ENCODE assay signal across 15 cellular contexts in genomic region chr6:109466212-109466923, GRCh38. TPM values are rescaled to one million over a fixed set of nuclear protein-coding genes. Genes with fewer than 3 reads are reported as not detected.
DNase-seq lines count a peak whose midpoint lies in the region; ATAC-seq and TF ChIP-seq lines count a peak whose summit lies in the region.
"Had no signal": no experiment of that assay in that cellular context is flagged by ENCODE, and none has a peak within 500 bp of the region (broad histone marks: within the 10 kb centered on the region; RNA-seq: fewer than 3 reads in every experiment).

No MANE protein-coding gene starts in this region.

- intact Hi-C loops in activated naive CD4-positive, alpha-beta T cell treated with anti-CD3 and anti-CD28 coated beads for 36 hours (cut with micrococcal nuclease) = no loop called here
- intact Hi-C loops in colonic mucosa (cut with DNase I) = no loop called here
- intact Hi-C loops in naive thymus-derived CD4-positive, alpha-beta T cell (cut with micrococcal nuclease) = no loop called here

- POLR2A ChIA-PET in naive thymus-derived CD4-positive, alpha-beta T cell (lab: Charles Lee) = interaction anchor here (1.0 to 2.1 kb wide), 2 partner anchors 12 to 13 kb away, joined by 3 to 6 read pairs; no protein-coding TSS in a partner anchor

- H3K9me3 ChIP-seq in colonic mucosa = no peaks in the 10 kb centered on the region
- H3K9me3 ChIP-seq in naive thymus-derived CD4-positive, alpha-beta T cell (ENCODE audit: control insufficient read depth in 2 of 3, low read length in 3 of 3) = no peaks in the 10 kb centered on the region
- no peaks in the 10 kb centered on the region for H3K9me3 ChIP-seq in upper lobe of left lung

- 72 to 83% methylated on average over 7 of the region's 7 CpGs for WGBS in upper lobe of left lung, 2 donors

- H3K4me3 Mint-ChIP-seq in activated naive CD4-positive, alpha-beta T cell treated with anti-CD3 and anti-CD28 coated beads for 36 hours = no peak overlapping the region
- no peak overlapping the region for H3K4me3 Mint-ChIP-seq in naive thymus-derived CD4-positive, alpha-beta T cell
- H3K4me3 Mint-ChIP-seq: central memory CD8-positive, alpha-beta T cell; effector memory CD8-positive, alpha-beta T cell; neural progenitor cell had no signal

- H3K9me3 Mint-ChIP-seq in activated naive CD4-positive, alpha-beta T cell treated with anti-CD3 and anti-CD28 coated beads, Interleukin-2, amount 50 U/mL, for 72 hours = peaks cover 5 to 6% of the 10 kb centered on the region in 2 donors
- H3K9me3 Mint-ChIP-seq in activated naive CD4-positive, alpha-beta T cell treated with anti-CD3 and anti-CD28 coated beads for 36 hours = no peaks in the 10 kb centered on the region
- H3K9me3 Mint-ChIP-seq in naive thymus-derived CD4-positive, alpha-beta T cell = peaks cover 0 to 3% (median 0%) of the 10 kb centered on the region in 11 donors
- H3K9me3 Mint-ChIP-seq: central memory CD8-positive, alpha-beta T cell; effector memory CD8-positive, alpha-beta T cell; neural progenitor cell had no signal

- H3K27me3 ChIP-seq in colonic mucosa = no peaks in the 10 kb centered on the region
- H3K27me3 ChIP-seq in naive thymus-derived CD4-positive, alpha-beta T cell (ENCODE audit: control insufficient read depth in 2 of 2, insufficient read depth in 2 of 2, low read length in 2 of 2) = no peaks in the 10 kb centered on the region
- no peaks in the 10 kb centered on the region for H3K27me3 ChIP-seq in upper lobe of left lung
- H3K27me3 ChIP-seq: neural progenitor cell had no signal

- no peak overlapping the region for H3K4me3 ChIP-seq in colonic mucosa
- no peak overlapping the region for H3K4me3 ChIP-seq in naive thymus-derived CD4-positive, alpha-beta T cell (ENCODE audit: low read length)
- no peak overlapping the region for H3K4me3 ChIP-seq in upper lobe of left lung
- H3K4me3 ChIP-seq: neural progenitor cell had no signal

- CTCF ChIA-PET in activated naive CD4-positive, alpha-beta T cell treated with anti-CD3 and anti-CD28 coated beads for 36 hours (lab: Charles Lee) = interaction anchor here (1.2 kb wide), 1 partner anchor 11 kb away, joined by 3 read pairs; the partner anchor contains the start of gene MICAL1
- CTCF ChIA-PET in naive thymus-derived CD4-positive, alpha-beta T cell (lab: Charles Lee) = interaction anchor here (0.7 kb wide), 1 partner anchor 830 kb away, joined by 3 read pairs; no protein-coding TSS in a partner anchor

- no peak for TF ChIP-seq EP300 in upper lobe of left lung (IDR thresholded peaks at IDR 0.05)

- no peak overlapping the region for H3K9ac ChIP-seq in colonic mucosa (ENCODE audit: low read depth in 2 of 2, low read length in 2 of 2)
- H3K9ac ChIP-seq: neural progenitor cell had no signal

- H3K27me3 Mint-ChIP-seq in activated naive CD4-positive, alpha-beta T cell treated with anti-CD3 and anti-CD28 coated beads for 36 hours (ENCODE audit: low read depth) = no peaks in the 10 kb centered on the region
- H3K27me3 Mint-ChIP-seq in naive thymus-derived CD4-positive, alpha-beta T cell = no peaks in the 10 kb centered on the region
- H3K27me3 Mint-ChIP-seq: central memory CD8-positive, alpha-beta T cell; effector memory CD8-positive, alpha-beta T cell had no signal

- TF ChIP-seq CTCF in colonic mucosa (IDR thresholded peaks at IDR 0.05) (no peak), upper lobe of left lung (IDR thresholded peaks at IDR 0.05) (no peak)

- peak overlapping the region; percentile 27 to 69 for H3K27ac Mint-ChIP-seq in activated naive CD4-positive, alpha-beta T cell treated with anti-CD3 and anti-CD28 coated beads, Interleukin-2, amount 50 U/mL, for 72 hours
- H3K27ac Mint-ChIP-seq in activated naive CD4-positive, alpha-beta T cell treated with anti-CD3 and anti-CD28 coated beads for 36 hours = no peak overlapping the region
- peak overlapping the region in 5 of 9 donors; percentile 26 to 70 (median 65) for H3K27ac Mint-ChIP-seq in naive thymus-derived CD4-positive, alpha-beta T cell
- H3K27ac Mint-ChIP-seq: neural progenitor cell had no signal

- no peak for TF ChIP-seq POLR2A in upper lobe of left lung (IDR thresholded peaks at IDR 0.05)

- no peak for DNase-seq in activated naive CD4-positive, alpha-beta T cell treated with anti-CD3 and anti-CD28 coated beads, Interleukin-2, amount 50 U/mL, for 72 hours (ENCODE audit: low spot score in 2 of 2)
- DNase-seq in activated naive CD4-positive, alpha-beta T cell treated with anti-CD3 and anti-CD28 coated beads for 36 hours = no peak
- no peak for DNase-seq in colonic mucosa
- DNase-seq in naive thymus-derived CD4-positive, alpha-beta T cell = no peak
- no peak for DNase-seq in upper lobe of left lung
- DNase-seq in COR-L47 (lab: John Stamatoyannopoulos, UW) = no peak
- DNase-seq in NCI-H526 treated with DMSO at 0.1 percent for 48 hours (lab: John Stamatoyannopoulos, UW) = no peak
- DNase-seq: effector memory CD8-positive, alpha-beta T cell; NCI-H1436; NCI-H446; NK-92 treated with Interleukin-12 subunit alpha and Interleukin-12 subunit beta, amount 100 ng/mL, for 24 hours; RPMI8226 had no signal

- H3K4me1 Mint-ChIP-seq in activated naive CD4-positive, alpha-beta T cell treated with anti-CD3 and anti-CD28 coated beads for 36 hours (ENCODE audit: low read depth) = peaks cover 41% of the 10 kb centered on the region
- H3K4me1 Mint-ChIP-seq in naive thymus-derived CD4-positive, alpha-beta T cell = peaks cover 17 to 76% (median 58%) of the 10 kb centered on the region in 7 donors

- H3K36me3 ChIP-seq in colonic mucosa (no peaks in the 10 kb centered on the region), upper lobe of left lung (peaks cover 0 to 88% (median 41%) of the 10 kb centered on the region in 4 donors)
- peaks cover 6 to 76% (median 29%) of the 10 kb centered on the region in 3 experiments for H3K36me3 ChIP-seq in naive thymus-derived CD4-positive, alpha-beta T cell (ENCODE audit: control insufficient read depth in 2 of 3, insufficient read depth in 3 of 3, low read length in 3 of 3)

- H3K4me1 ChIP-seq in colonic mucosa = no peaks in the 10 kb centered on the region
- H3K4me1 ChIP-seq in naive thymus-derived CD4-positive, alpha-beta T cell (ENCODE audit: control insufficient read depth in 2 of 2, insufficient read depth in 2 of 2, low read length in 2 of 2) = peaks cover 0 to 6% of the 10 kb centered on the region in 2 donors
- H3K4me1 ChIP-seq in upper lobe of left lung = peaks cover 0 to 7% (median 4%) of the 10 kb centered on the region in 4 donors
- H3K4me1 ChIP-seq: neural progenitor cell had no signal

- ATAC-seq in activated naive CD4-positive, alpha-beta T cell treated with anti-CD3 and anti-CD28 coated beads, Interleukin-2, amount 50 U/mL, for 72 hours = no peak
- no peak for ATAC-seq in naive thymus-derived CD4-positive, alpha-beta T cell
- ATAC-seq in upper lobe of left lung (ENCODE audit: low FRiP score in 2 of 2) = peak; percentile 23 to 39
- ATAC-seq in HG02642 (IDR thresholded peaks at IDR 0.05; ENCODE audit: poor library complexity, unreplicated experiment) = no peak
- ATAC-seq: effector memory CD8-positive, alpha-beta T cell had no signal

- H3K36me3 Mint-ChIP-seq in activated naive CD4-positive, alpha-beta T cell treated with anti-CD3 and anti-CD28 coated beads, Interleukin-2, amount 50 U/mL, for 72 hours = peaks cover 29 to 68% of the 10 kb centered on the region in 2 donors
- peaks cover 58% of the 10 kb centered on the region for H3K36me3 Mint-ChIP-seq in activated naive CD4-positive, alpha-beta T cell treated with anti-CD3 and anti-CD28 coated beads for 36 hours (ENCODE audit: low read depth)
- peaks cover 12 to 70% (median 41%) of the 10 kb centered on the region in 5 donors for H3K36me3 Mint-ChIP-seq in naive thymus-derived CD4-positive, alpha-beta T cell

- peak overlapping the region; percentile 69 for H3K27ac ChIP-seq in colonic mucosa
- no peak overlapping the region for H3K27ac ChIP-seq in naive thymus-derived CD4-positive, alpha-beta T cell (ENCODE audit: low read depth, low read length)
- H3K27ac ChIP-seq in upper lobe of left lung = peak overlapping the region in 3 of 4 donors; percentile 37 to 74 (median 72)
- H3K27ac ChIP-seq: neural progenitor cell had no signal

RNA-seq across cellular contexts. Expression of gene MICAL1, which starts 10.8 kb away (rescaled TPM):
- total RNA-seq in activated naive CD4-positive, alpha-beta T cell treated with anti-CD3 and anti-CD28 coated beads, Interleukin-2, amount 50 U/mL, for 72 hours = 10 to 100 TPM; 32.9 to 45.7 TPM
- total RNA-seq in activated naive CD4-positive, alpha-beta T cell treated with anti-CD3 and anti-CD28 coated beads for 36 hours = 10 to 100 TPM; 20.4 to 22.9 TPM
- total RNA-seq in colonic mucosa = 10 to 100 TPM; 45.3 to 55.9 TPM
- 100 to 1,000 TPM in 2 of 5 experiments, 10 to 100 TPM in 3; 61.4 to 125 (median 78.7) TPM for total RNA-seq in naive thymus-derived CD4-positive, alpha-beta T cell
- 10 to 100 TPM; 18.3 to 22.6 TPM for polyA plus RNA-seq in naive thymus-derived CD4-positive, alpha-beta T cell
- 100 to 1,000 TPM in 2 of 6 donors, 10 to 100 TPM in 4; 61.7 to 268 (median 78.3) TPM for total RNA-seq in upper lobe of left lung

RNA-seq across cellular contexts. Expression of gene ZBTB24, which starts 16.7 kb away (rescaled TPM):
- 10 to 100 TPM; 10.8 to 11.5 TPM for total RNA-seq in activated naive CD4-positive, alpha-beta T cell treated with anti-CD3 and anti-CD28 coated beads, Interleukin-2, amount 50 U/mL, for 72 hours
- 1 to 10 TPM; 6.9 to 7.4 TPM for total RNA-seq in activated naive CD4-positive, alpha-beta T cell treated with anti-CD3 and anti-CD28 coated beads for 36 hours
- total RNA-seq in colonic mucosa (1 to 10 TPM; 5.4 to 7.6 TPM), upper lobe of left lung (10 to 100 TPM in 3 of 6 donors, 1 to 10 TPM in 3; 5.1 to 14.9 (median 9.7) TPM)
- 10 to 100 TPM; 10.2 to 26.6 (median 23.4) TPM for total RNA-seq in naive thymus-derived CD4-positive, alpha-beta T cell
- polyA plus RNA-seq in naive thymus-derived CD4-positive, alpha-beta T cell = 1 to 10 TPM; 6.9 to 9.0 TPM

RNA-seq across cellular contexts. Expression of gene SMPD2, which starts 25.8 kb away (rescaled TPM):
- total RNA-seq in activated naive CD4-positive, alpha-beta T cell treated with anti-CD3 and anti-CD28 coated beads, Interleukin-2, amount 50 U/mL, for 72 hours = 1 to 10 TPM; 7.6 to 9.8 TPM
- total RNA-seq in activated naive CD4-positive, alpha-beta T cell treated with anti-CD3 and anti-CD28 coated beads for 36 hours = 1 to 10 TPM; 9.4 to 9.7 TPM
- total RNA-seq in colonic mucosa (10 to 100 TPM; 21.9 to 27.5 TPM), upper lobe of left lung (10 to 100 TPM in 5 of 6 donors, 1 to 10 TPM in 1; 9.4 to 25.2 (median 15.4) TPM)
- total RNA-seq in naive thymus-derived CD4-positive, alpha-beta T cell = 10 to 100 TPM; 16.9 to 33.7 (median 19.6) TPM
- polyA plus RNA-seq in naive thymus-derived CD4-positive, alpha-beta T cell = 1 to 10 TPM; 5.7 to 9.5 TPM

RNA-seq across cellular contexts. Expression of gene PPIL6, which starts 25.9 kb away (rescaled TPM):
- not detected for total RNA-seq in activated naive CD4-positive, alpha-beta T cell treated with anti-CD3 and anti-CD28 coated beads, Interleukin-2, amount 50 U/mL, for 72 hours
- under 1 TPM in 1 of 2 experiments, not detected in 1; 0.19 TPM for total RNA-seq in activated naive CD4-positive, alpha-beta T cell treated with anti-CD3 and anti-CD28 coated beads for 36 hours
- 1 to 10 TPM in 1 of 2 donors, under 1 TPM in 1; 0.91 to 1.5 TPM for total RNA-seq in colonic mucosa
- 1 to 10 TPM in 1 of 5 experiments, under 1 TPM in 3, not detected in 1; 0.13 to 1.9 (median 0.40) TPM for total RNA-seq in naive thymus-derived CD4-positive, alpha-beta T cell
- polyA plus RNA-seq in naive thymus-derived CD4-positive, alpha-beta T cell = under 1 TPM; 0.44 to 0.71 TPM
- total RNA-seq in upper lobe of left lung = 10 to 100 TPM in 2 of 6 donors, 1 to 10 TPM in 4; 3.5 to 44.3 (median 6.5) TPM

Comparison
In these comparisons a context has a peak if more than half of its experiments do, and no peak if none do; other contexts are left out.
1. ATAC-seq: peak in upper lobe of left lung (2 of 2); none in activated naive CD4-positive, alpha-beta T cell treated with anti-CD3 and anti-CD28 coated beads, Interleukin-2, amount 50 U/mL, for 72 hours (0 of 2), naive thymus-derived CD4-positive, alpha-beta T cell (single experiment) and HG02642 (single experiment).